1 cellular context compared by ENCODE assay signal in the genomic region with DNA sequence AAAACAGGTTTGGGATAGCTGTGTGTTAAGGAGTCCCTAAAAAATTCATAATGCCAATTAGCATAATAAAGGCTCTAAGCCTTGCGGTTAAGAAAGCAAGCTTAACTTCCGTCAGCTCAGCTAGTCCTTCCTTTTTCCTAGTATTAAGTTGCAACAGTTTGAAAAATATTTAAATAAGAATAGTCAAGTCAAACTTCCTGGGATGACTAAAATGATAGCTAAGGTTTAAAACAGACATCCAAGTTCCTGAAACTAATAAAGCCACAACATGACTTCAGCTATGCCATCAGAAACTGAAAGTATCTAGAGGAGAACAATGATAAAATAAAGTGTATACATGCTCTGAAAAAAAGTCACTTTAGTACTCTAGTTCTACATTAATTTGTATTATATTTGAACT.
TF ChIP-seq lines count a peak whose summit lies in the region.

No MANE protein-coding gene starts in this region.

TF ChIP-seq in SK-N-SH treated with all-trans-retinoic acid at 6 μM for 48 hours, 23 proteins besides CTCF, POLR2A, EP300 and RAD21 (continued from another document):
- TF ChIP-seq, protein P1, sequence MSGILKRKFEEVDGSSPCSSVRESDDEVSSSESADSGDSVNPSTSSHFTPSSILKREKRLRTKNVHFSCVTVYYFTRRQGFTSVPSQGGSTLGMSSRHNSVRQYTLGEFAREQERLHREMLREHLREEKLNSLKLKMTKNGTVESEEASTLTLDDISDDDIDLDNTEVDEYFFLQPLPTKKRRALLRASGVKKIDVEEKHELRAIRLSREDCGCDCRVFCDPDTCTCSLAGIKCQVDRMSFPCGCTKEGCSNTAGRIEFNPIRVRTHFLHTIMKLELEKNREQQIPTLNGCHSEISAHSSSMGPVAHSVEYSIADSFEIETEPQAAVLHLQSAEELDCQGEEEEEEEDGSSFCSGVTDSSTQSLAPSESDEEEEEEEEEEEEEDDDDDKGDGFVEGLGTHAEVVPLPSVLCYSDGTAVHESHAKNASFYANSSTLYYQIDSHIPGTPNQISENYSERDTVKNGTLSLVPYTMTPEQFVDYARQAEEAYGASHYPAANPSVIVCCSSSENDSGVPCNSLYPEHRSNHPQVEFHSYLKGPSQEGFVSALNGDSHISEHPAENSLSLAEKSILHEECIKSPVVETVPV (CRISPR knock-in tag; IDR thresholded peaks at IDR 0.05) = no peak
- no peak for TF ChIP-seq ZFP3 (CRISPR knock-in tag; IDR thresholded peaks at IDR 0.05)
- no peak for TF ChIP-seq TOX (CRISPR knock-in tag; IDR thresholded peaks at IDR 0.05; ENCODE audit: borderline replicate concordance)
- no peak for TF ChIP-seq CREB5 (CRISPR knock-in tag; IDR thresholded peaks at IDR 0.05; ENCODE audit: low read depth)
- TF ChIP-seq, protein P2, sequence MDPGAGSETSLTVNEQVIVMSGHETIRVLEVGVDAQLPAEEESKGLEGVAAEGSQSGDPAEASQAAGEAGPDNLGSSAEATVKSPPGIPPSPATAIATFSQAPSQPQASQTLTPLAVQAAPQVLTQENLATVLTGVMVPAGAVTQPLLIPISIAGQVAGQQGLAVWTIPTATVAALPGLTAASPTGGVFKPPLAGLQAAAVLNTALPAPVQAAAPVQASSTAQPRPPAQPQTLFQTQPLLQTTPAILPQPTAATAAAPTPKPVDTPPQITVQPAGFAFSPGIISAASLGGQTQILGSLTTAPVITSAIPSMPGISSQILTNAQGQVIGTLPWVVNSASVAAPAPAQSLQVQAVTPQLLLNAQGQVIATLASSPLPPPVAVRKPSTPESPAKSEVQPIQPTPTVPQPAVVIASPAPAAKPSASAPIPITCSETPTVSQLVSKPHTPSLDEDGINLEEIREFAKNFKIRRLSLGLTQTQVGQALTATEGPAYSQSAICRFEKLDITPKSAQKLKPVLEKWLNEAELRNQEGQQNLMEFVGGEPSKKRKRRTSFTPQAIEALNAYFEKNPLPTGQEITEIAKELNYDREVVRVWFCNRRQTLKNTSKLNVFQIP (CRISPR knock-in tag; IDR thresholded peaks at IDR 0.05; ENCODE audit: borderline replicate concordance, low read depth) = no peak
- no peak for TF ChIP-seq SNAI2 (CRISPR knock-in tag; IDR thresholded peaks at IDR 0.05)
- TF ChIP-seq ZNF8 (CRISPR knock-in tag; IDR thresholded peaks at IDR 0.05) = no peak
- no peak for TF ChIP-seq CSDC2 (CRISPR knock-in tag; IDR thresholded peaks at IDR 0.05)
- TF ChIP-seq ISL1 (CRISPR knock-in tag; IDR thresholded peaks at IDR 0.05) = no peak
- no peak for TF ChIP-seq OSR1 (CRISPR knock-in tag; IDR thresholded peaks at IDR 0.05)
- no peak for TF ChIP-seq ZNF70 (CRISPR knock-in tag; IDR thresholded peaks at IDR 0.05)
